ENCODE assay signal across 8 cellular contexts in genomic region chr11:117816151-117816741, GRCh38. TPM values are rescaled to one million over a fixed set of nuclear protein-coding genes. Genes with fewer than 3 reads are reported as not detected.
DNase-seq lines count a peak whose midpoint lies in the region; ATAC-seq and TF ChIP-seq lines count a peak whose summit lies in the region.

No MANE protein-coding gene starts in this region.

- no peak overlapping the region for H3K9ac ChIP-seq in SK-N-SH

- peaks cover 8 to 28% of the 10 kb centered on the region in 2 experiments; a peak in 2 of 4 replicates for H3K4me1 ChIP-seq in SK-N-SH (ENCODE audit: control insufficient read depth in 1 of 2, insufficient read depth in 2 of 2, low read depth in 1 of 2, low read length in 1 of 2)
- peaks cover 0 to 53% (median 25%) of the 10 kb centered on the region in 9 donors for H3K4me1 ChIP-seq in heart right ventricle

- H3K27ac ChIP-seq in SK-N-SH (ENCODE audit: low read depth in 2 of 2, low read length in 1 of 2) (no peak overlapping the region; a peak in 1 of 4 replicates), heart right ventricle (peak overlapping the region in 6 of 10 donors; percentile 31 to 80 (median 66))

- DNase-seq in NCI-H1417 (lab: John Stamatoyannopoulos, UW) (peak in 2 of 3 experiments; percentile 82 to 91), NCI-H1417 treated with DMSO at 0.1 percent for 48 hours (lab: John Stamatoyannopoulos, UW) (no peak), SK-N-SH (peak; percentile 71), heart right ventricle (peak in 1 of 2 donors; percentile 26), NCI-H510A treated with DMSO at 0.1 percent for 48 hours (lab: John Stamatoyannopoulos, UW) (no peak)
- DNase-seq in stimulated activated naive CD8-positive, alpha-beta T cell treated with anti-CD3 and anti-CD28 coated beads, Interleukin-15, amount 100 ng/mL, for 72 hours, result no peak
- no peak for DNase-seq in stimulated activated CD4-positive, alpha-beta T cell treated with anti-CD3 and anti-CD28 coated beads, Interleukin-2, amount 100 ng/mL, for 48 hours

- POLR2A ChIA-PET in SK-N-SH (lab: Yijun Ruan, JAX), result interaction anchor here (1.9 kb wide), 1 partner anchor 390 kb away, joined by 9 read pairs; no protein-coding TSS in a partner anchor

- no peaks in the 10 kb centered on the region for H3K9me2 ChIP-seq in SK-N-SH

- peak overlapping the region; percentile 72; the same call in 1 of the 2 replicates for H2AFZ ChIP-seq in SK-N-SH (ENCODE audit: low read depth)

- no peaks in the 10 kb centered on the region for H3K27me3 ChIP-seq in SK-N-SH (ENCODE audit: insufficient read depth)
- no peaks in the 10 kb centered on the region for H3K27me3 ChIP-seq in heart right ventricle

- TF ChIP-seq EP300 in SK-N-SH (IDR thresholded peaks at IDR 0.05; ENCODE audit: borderline replicate concordance in 1 of 2, low read depth in 1 of 2, low read length in 1 of 2), result no peak

- intact Hi-C loops in heart right ventricle (cut with DNase I), result loop anchor here in 7 of 10 donors (5.0 kb wide), 4 partner anchors 231 to 389 kb away; no protein-coding TSS in a partner anchor

- TF ChIP-seq CTCF in SK-N-SH (IDR thresholded peaks at IDR 0.05) (no peak), heart right ventricle (IDR thresholded peaks at IDR 0.05) (no peak)

- H3K27me3 Mint-ChIP-seq in stimulated activated naive CD8-positive, alpha-beta T cell treated with anti-CD3 and anti-CD28 coated beads, Interleukin-15, amount 100 ng/mL, for 72 hours, result no peaks in the 10 kb centered on the region

- 65% methylated on average over 14 of the region's 20 CpGs for WGBS in SK-N-SH (ENCODE audit: low lambda C conversion rate)
- WGBS in heart right ventricle, 2 donors, result 74 to 76% methylated on average over 20 of the region's 20 CpGs

- ATAC-seq in heart right ventricle (peak in 6 of 8 donors; percentile 5 to 21 (median 21)), HG03439 (IDR thresholded peaks at IDR 0.05; ENCODE audit: unreplicated experiment) (no peak)
- no peak for ATAC-seq in stimulated activated naive CD8-positive, alpha-beta T cell treated with anti-CD3 and anti-CD28 coated beads, Interleukin-15, amount 100 ng/mL, for 72 hours

- no peaks in the 10 kb centered on the region for H3K36me3 ChIP-seq in SK-N-SH (replicated peaks in 1 of 2; ENCODE audit: control insufficient read depth in 1 of 2, insufficient read depth in 2 of 2, low read length in 1 of 2)
- no peaks in the 10 kb centered on the region for H3K36me3 ChIP-seq in heart right ventricle

- no peaks in the 10 kb centered on the region for H3K9me3 ChIP-seq in SK-N-SH
- H3K9me3 ChIP-seq in heart right ventricle, result no peaks in the 10 kb centered on the region

- no peaks in the 10 kb centered on the region for H4K20me1 ChIP-seq in SK-N-SH (ENCODE audit: insufficient read depth)

- no peaks in the 10 kb centered on the region for H3K79me2 ChIP-seq in SK-N-SH (ENCODE audit: insufficient read depth)

- peaks cover 79% of the 10 kb centered on the region for H3K4me1 Mint-ChIP-seq in stimulated activated naive CD8-positive, alpha-beta T cell treated with anti-CD3 and anti-CD28 coated beads, Interleukin-15, amount 100 ng/mL, for 72 hours

- no peaks in the 10 kb centered on the region for H3K9me3 Mint-ChIP-seq in stimulated activated naive CD8-positive, alpha-beta T cell treated with anti-CD3 and anti-CD28 coated beads, Interleukin-15, amount 100 ng/mL, for 72 hours

- no peak overlapping the region for H3K4me2 ChIP-seq in SK-N-SH

- CTCF ChIA-PET in SK-N-SH (lab: Yijun Ruan, JAX), result interaction anchor here (0.7 to 25.9 kb wide), 19 partner anchors 10 to 400 kb away, joined by 3 to 481 read pairs (median 11); no protein-coding TSS in a partner anchor

- no peaks in the 10 kb centered on the region for H3F3A ChIP-seq in SK-N-SH (replicated peaks; ENCODE audit: insufficient read depth)

- no peak for TF ChIP-seq RAD21 in SK-N-SH (IDR thresholded peaks at IDR 0.05; ENCODE audit: low read length)

- H3K4me3 ChIP-seq in SK-N-SH (ENCODE audit: low read depth in 2 of 2, low read length in 1 of 2) (no peak overlapping the region), heart right ventricle (peak overlapping the region in 3 of 10 donors; percentile 22 to 36 (median 34))

- H3K4me3 Mint-ChIP-seq in stimulated activated naive CD8-positive, alpha-beta T cell treated with anti-CD3 and anti-CD28 coated beads, Interleukin-15, amount 100 ng/mL, for 72 hours, result peak overlapping the region; percentile 91 to 96

- H3K27ac Mint-ChIP-seq in stimulated activated naive CD8-positive, alpha-beta T cell treated with anti-CD3 and anti-CD28 coated beads, Interleukin-15, amount 100 ng/mL, for 72 hours, result peak overlapping the region; percentile 99 to 100

TF ChIP-seq in SK-N-SH, 30 proteins besides CTCF, POLR2A, EP300 and RAD21:
- peak; percentile 35; the same call in 1 of the 2 replicates for TF ChIP-seq FOSL2 (IDR thresholded peaks at IDR 0.05; ENCODE audit: borderline replicate concordance, low read depth)
- TF ChIP-seq, protein P1, sequence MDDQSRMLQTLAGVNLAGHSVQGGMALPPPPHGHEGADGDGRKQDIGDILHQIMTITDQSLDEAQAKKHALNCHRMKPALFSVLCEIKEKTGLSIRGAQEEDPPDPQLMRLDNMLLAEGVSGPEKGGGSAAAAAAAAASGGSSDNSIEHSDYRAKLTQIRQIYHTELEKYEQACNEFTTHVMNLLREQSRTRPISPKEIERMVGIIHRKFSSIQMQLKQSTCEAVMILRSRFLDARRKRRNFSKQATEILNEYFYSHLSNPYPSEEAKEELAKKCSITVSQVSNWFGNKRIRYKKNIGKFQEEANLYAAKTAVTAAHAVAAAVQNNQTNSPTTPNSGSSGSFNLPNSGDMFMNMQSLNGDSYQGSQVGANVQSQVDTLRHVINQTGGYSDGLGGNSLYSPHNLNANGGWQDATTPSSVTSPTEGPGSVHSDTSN (IDR thresholded peaks at IDR 0.05), result peak; percentile 75
- TF ChIP-seq FOXJ3 (CRISPR knock-in tag; IDR thresholded peaks at IDR 0.05), result no peak
- no peak for TF ChIP-seq USF1 (IDR thresholded peaks at IDR 0.05; ENCODE audit: borderline replicate concordance, low read depth)
- TF ChIP-seq TCF12 (IDR thresholded peaks at IDR 0.05), result 0 out of 2 replicates have a peak, but pooled peaks have one; percentile 4
- no peak for TF ChIP-seq MAX (IDR thresholded peaks at IDR 0.05; ENCODE audit: low read depth)
- TF ChIP-seq USF2 (IDR thresholded peaks at IDR 0.05; ENCODE audit: borderline replicate concordance, low read depth, low read length), result no peak

RNA-seq across cellular contexts. Expression of gene FXYD2, which starts 8.3 kb away (rescaled TPM):
- polyA plus RNA-seq in SK-N-SH (2012; rRNA removed), result not detected in 2 replicates
- 0.03 TPM in 1 of 2 replicates, not detected in the other for polyA plus RNA-seq in SK-N-SH (2012; cell fraction: cytosol; rRNA removed)
- polyA plus RNA-seq in SK-N-SH (2012; cell fraction: nucleus; rRNA removed), result not detected in 2 replicates
- 1 to 10 TPM in 7 of 10 donors, under 1 TPM in 3; 0.40 to 3.2 (median 1.4) TPM for total RNA-seq in heart right ventricle
- 1 to 10 TPM; 1.9 to 6.0 TPM for polyA plus RNA-seq in heart right ventricle

RNA-seq across cellular contexts. Expression of gene DSCAML1, which starts 19.2 kb away (rescaled TPM):
- polyA plus RNA-seq in SK-N-SH (2012; rRNA removed) (not detected in 2 replicates), heart right ventricle (under 1 TPM; 0.16 to 0.88 TPM)
- polyA plus RNA-seq in SK-N-SH (2012; cell fraction: cytosol; rRNA removed), result under 0.01 TPM in 1 of 2 replicates, not detected in the other
- not detected in 2 replicates for polyA plus RNA-seq in SK-N-SH (2012; cell fraction: nucleus; rRNA removed)
- 1 to 10 TPM in 3 of 10 donors, under 1 TPM in 7; 0.23 to 1.5 (median 0.57) TPM for total RNA-seq in heart right ventricle

Comparison
In these comparisons a context has a peak if more than half of its experiments do, and no peak if none do; other contexts are left out.
1. DNase-seq: peak in NCI-H1417 (2 of 3) and SK-N-SH (single experiment); none in NCI-H1417 treated with DMSO at 0.1 percent for 48 hours (single experiment), stimulated activated naive CD8-positive, alpha-beta T cell treated with anti-CD3 and anti-CD28 coated beads, Interleukin-15, amount 100 ng/mL, for 72 hours (0 of 2), NCI-H510A treated with DMSO at 0.1 percent for 48 hours (single experiment) and stimulated activated CD4-positive, alpha-beta T cell treated with anti-CD3 and anti-CD28 coated beads, Interleukin-2, amount 100 ng/mL, for 48 hours (0 of 2).
2. H3K27ac ChIP-seq: peak in heart right ventricle (6 of 10); none in SK-N-SH (0 of 2).
3. ATAC-seq: peak in heart right ventricle (6 of 8); none in stimulated activated naive CD8-positive, alpha-beta T cell treated with anti-CD3 and anti-CD28 coated beads, Interleukin-15, amount 100 ng/mL, for 72 hours (single experiment) and HG03439 (single experiment).